8 cellular contexts compared by ENCODE assay signal in the genomic region with DNA sequence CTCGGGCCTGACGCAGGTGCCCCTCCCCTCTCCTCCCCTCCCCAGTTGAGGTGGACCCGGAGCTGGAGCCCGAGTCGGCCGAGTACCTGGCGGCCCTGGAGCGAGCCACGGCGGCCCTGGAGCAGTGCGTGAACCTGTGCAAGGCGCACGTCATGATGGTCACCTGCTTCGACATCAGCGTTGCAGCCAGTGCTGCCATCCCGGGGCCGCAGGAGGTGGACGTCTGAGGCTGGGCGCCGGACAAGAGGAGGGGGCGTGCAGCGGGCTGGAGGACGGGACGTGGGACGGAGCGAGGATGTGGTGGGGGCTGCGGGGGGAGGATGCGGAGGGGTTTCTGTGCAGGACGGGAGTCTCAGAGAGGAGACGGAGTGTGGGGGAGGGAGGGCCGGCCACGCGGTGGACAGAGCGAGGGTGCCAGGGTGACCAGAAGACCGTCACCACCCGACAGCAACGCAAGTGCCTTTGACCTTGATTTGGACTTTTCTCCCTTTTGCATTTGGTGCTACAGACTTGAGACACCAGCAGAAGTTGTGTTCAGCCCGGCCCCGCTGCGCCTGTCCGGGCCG. TPM values are rescaled to one million over a fixed set of nuclear protein-coding genes. Genes with fewer than 3 reads are reported as not detected.
"Had no signal": no experiment of that assay in that cellular context is flagged by ENCODE, and none has a peak within 500 bp of the region (broad histone marks: within the 10 kb centered on the region; RNA-seq: fewer than 3 reads in every experiment).

No MANE protein-coding gene starts in this region.

- H3K27ac Mint-ChIP-seq: GM23338, HFFc6 had no signal

- H3K4me1 Mint-ChIP-seq: GM23338 had no signal

- H2AFZ ChIP-seq: GM23338 had no signal

- H3K4me3 Mint-ChIP-seq: GM23338, H9, HFFc6 had no signal

- H3K4me3 ChIP-seq: GM23338, K562 had no signal

- H3K9me3 Mint-ChIP-seq: GM23338, H9 had no signal

- H3K4me2 ChIP-seq: GM23338 had no signal

- DNase-seq: H9, HCEC 1CT, HFFc6, IMR-90, KG1 had no signal

RNA-seq across cellular contexts. Expression of a gene that starts 41.3 kb away (rescaled TPM):
- total RNA-seq: HT-29, IMR-90 had no signal
- polyA plus RNA-seq: IMR-90, K562 had no signal
